Comparison of ENCODE assay signal across 6 cellular contexts in the genomic region with DNA sequence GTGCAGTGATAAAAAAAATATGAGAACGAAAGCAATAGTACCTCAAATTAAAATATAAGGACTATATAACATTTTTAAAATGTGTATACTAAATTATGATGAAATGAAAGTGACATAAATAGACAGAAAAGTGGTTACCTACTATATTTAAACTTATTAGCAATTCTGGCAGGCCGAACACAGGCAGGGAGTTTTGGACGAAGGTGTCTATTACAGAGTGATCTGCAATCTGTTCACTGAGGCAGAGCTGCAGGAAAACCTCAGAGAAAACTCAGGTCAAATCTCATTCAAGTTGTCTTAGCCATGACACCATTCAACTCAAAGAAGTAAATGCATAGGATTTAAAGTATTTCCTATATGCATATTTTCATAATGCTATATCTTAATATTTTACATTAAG.
"Had no signal": no experiment of that assay in that cellular context is flagged by ENCODE, and none has a peak within 500 bp of the region (broad histone marks: within the 10 kb centered on the region; RNA-seq: fewer than 3 reads in every experiment).

No MANE protein-coding gene starts in this region.

- H3K4me3 ChIP-seq: K562 had no signal

- ATAC-seq: HepG2, K562 had no signal

- DNase-seq: IMR-90, KBM-7, KG1 had no signal

- H3K27ac ChIP-seq: HL-60 had no signal
